In genomic region chr3:62665627-62666433, GRCh38 we compare ENCODE assay signal across 8 cellular contexts.
A peak's percentile ranks its signal among the peaks of the same experiment; 100 is the strongest.
DNase-seq lines count a peak whose midpoint lies in the region; ATAC-seq and TF ChIP-seq lines count a peak whose summit lies in the region.

No MANE protein-coding gene starts in this region.

- no peaks in the 10 kb centered on the region for H3K79me2 ChIP-seq in DND-41 (ENCODE audit: insufficient read depth, low read length)

- intact Hi-C loops in sciatic nerve (cut with DNase I): no loop called here

- H3K36me3 Mint-ChIP-seq in activated naive CD8-positive, alpha-beta T cell treated with anti-CD3 and anti-CD28 coated beads for 36 hours: no peaks in the 10 kb centered on the region

- no peak overlapping the region for H3K4me2 ChIP-seq in DND-41 (ENCODE audit: insufficient read depth, low read length)

- ATAC-seq in DND-41 (ENCODE audit: insufficient read depth, low read depth): peak; percentile 72
- ATAC-seq in GM19025 (IDR thresholded peaks at IDR 0.05; ENCODE audit: low read depth, unreplicated experiment): peak; percentile 73
- peak; percentile 81 for ATAC-seq in HG03066 (IDR thresholded peaks at IDR 0.05; ENCODE audit: low read depth, unreplicated experiment)
- ATAC-seq in sciatic nerve: peak; percentile 51

- DNase-seq in DND-41: peak; percentile 59
- DNase-seq in NCI-H2227 treated with DMSO at 0.1 percent for 48 hours (lab: John Stamatoyannopoulos, UW): peak; percentile 46
- peak; percentile 15 for DNase-seq in activated naive CD8-positive, alpha-beta T cell treated with anti-CD3 and anti-CD28 coated beads for 36 hours
- peak; percentile 75 for DNase-seq in right atrium auricular region (ENCODE audit: low spot score)
- DNase-seq in sciatic nerve (ENCODE audit: low spot score): peak; percentile 62
- DNase-seq in stimulated activated naive CD4-positive, alpha-beta T cell treated with Interleukin-2 at 50 U/mL for 16 hours (lab: John Stamatoyannopoulos, UW): no peak

- H3K4me3 ChIP-seq in DND-41 (ENCODE audit: low read depth in 1 of 2, low read length in 2 of 2) (no peak overlapping the region), right atrium auricular region (no peak overlapping the region)

- H3K27ac ChIP-seq in DND-41 (ENCODE audit: low read length) (no peak overlapping the region), right atrium auricular region (peak overlapping the region; percentile 42 to 67)

- no peak overlapping the region for H3K27ac Mint-ChIP-seq in activated naive CD8-positive, alpha-beta T cell treated with anti-CD3 and anti-CD28 coated beads for 36 hours

- H3K9ac ChIP-seq in DND-41 (ENCODE audit: low read depth, low read length): no peak overlapping the region

- H3K4me1 Mint-ChIP-seq in activated naive CD8-positive, alpha-beta T cell treated with anti-CD3 and anti-CD28 coated beads for 36 hours: no peaks in the 10 kb centered on the region

- H3K27me3 ChIP-seq in DND-41 (ENCODE audit: insufficient read depth, low read length, poor library complexity): peaks cover 11% of the 10 kb centered on the region
- no peaks in the 10 kb centered on the region for H3K27me3 ChIP-seq in right atrium auricular region

- H3K9me3 Mint-ChIP-seq in activated naive CD8-positive, alpha-beta T cell treated with anti-CD3 and anti-CD28 coated beads for 36 hours: no peaks in the 10 kb centered on the region

- no peak overlapping the region for H3K4me3 Mint-ChIP-seq in activated naive CD8-positive, alpha-beta T cell treated with anti-CD3 and anti-CD28 coated beads for 36 hours

- no peaks in the 10 kb centered on the region for H4K20me1 ChIP-seq in DND-41 (ENCODE audit: insufficient read depth, low read length)

- H3K36me3 ChIP-seq in DND-41 (ENCODE audit: insufficient read depth, low read length) (no peaks in the 10 kb centered on the region), right atrium auricular region (no peaks in the 10 kb centered on the region)

- H3K4me1 ChIP-seq in DND-41 (ENCODE audit: insufficient read depth, low read length) (no peaks in the 10 kb centered on the region), right atrium auricular region (peaks cover 0 to 40% of the 10 kb centered on the region in 2 donors)

- TF ChIP-seq CTCF in DND-41 (IDR thresholded peaks at IDR 0.05; ENCODE audit: borderline replicate concordance, extremely low read depth, low read length, poor library complexity, severe bottlenecking): peak; percentile 74
- peak; percentile 35 to 80 for TF ChIP-seq CTCF in right atrium auricular region (IDR thresholded peaks at IDR 0.05)

- H3K9me3 ChIP-seq in DND-41 (ENCODE audit: insufficient read depth, low read length, severe bottlenecking): no peaks in the 10 kb centered on the region
- no peaks in the 10 kb centered on the region for H3K9me3 ChIP-seq in right atrium auricular region

- H3K27me3 Mint-ChIP-seq in activated naive CD8-positive, alpha-beta T cell treated with anti-CD3 and anti-CD28 coated beads for 36 hours: peaks cover 9% of the 10 kb centered on the region

- no peak overlapping the region for H2AFZ ChIP-seq in DND-41 (ENCODE audit: low read depth, low read length)
